1 cellular context compared by ENCODE assay signal in the genomic region with DNA sequence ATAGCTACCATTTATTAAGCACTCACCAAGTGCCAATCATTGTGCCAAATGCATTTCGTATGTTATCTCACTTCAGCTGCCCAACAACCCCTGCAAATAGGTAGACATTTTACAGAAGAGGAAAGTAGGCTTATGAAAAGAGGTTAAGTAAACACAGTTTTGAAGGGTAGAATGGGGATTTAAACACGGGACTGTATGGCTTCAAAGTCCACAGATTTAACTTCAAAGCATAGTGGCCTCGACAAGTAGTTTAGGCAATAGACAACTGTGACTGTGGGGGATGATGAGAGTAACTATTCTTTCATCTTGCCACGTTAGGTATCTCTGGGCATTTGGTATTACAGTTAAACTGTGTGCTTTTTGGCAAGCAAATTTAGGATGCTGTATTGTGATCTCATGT.
TF ChIP-seq lines count a peak whose summit lies in the region.

No MANE protein-coding gene starts in this region.

TF ChIP-seq in HepG2, 621 proteins besides CTCF, POLR2A, EP300 and RAD21 (continued from another document and continues in another):
- TF ChIP-seq, protein P1, sequence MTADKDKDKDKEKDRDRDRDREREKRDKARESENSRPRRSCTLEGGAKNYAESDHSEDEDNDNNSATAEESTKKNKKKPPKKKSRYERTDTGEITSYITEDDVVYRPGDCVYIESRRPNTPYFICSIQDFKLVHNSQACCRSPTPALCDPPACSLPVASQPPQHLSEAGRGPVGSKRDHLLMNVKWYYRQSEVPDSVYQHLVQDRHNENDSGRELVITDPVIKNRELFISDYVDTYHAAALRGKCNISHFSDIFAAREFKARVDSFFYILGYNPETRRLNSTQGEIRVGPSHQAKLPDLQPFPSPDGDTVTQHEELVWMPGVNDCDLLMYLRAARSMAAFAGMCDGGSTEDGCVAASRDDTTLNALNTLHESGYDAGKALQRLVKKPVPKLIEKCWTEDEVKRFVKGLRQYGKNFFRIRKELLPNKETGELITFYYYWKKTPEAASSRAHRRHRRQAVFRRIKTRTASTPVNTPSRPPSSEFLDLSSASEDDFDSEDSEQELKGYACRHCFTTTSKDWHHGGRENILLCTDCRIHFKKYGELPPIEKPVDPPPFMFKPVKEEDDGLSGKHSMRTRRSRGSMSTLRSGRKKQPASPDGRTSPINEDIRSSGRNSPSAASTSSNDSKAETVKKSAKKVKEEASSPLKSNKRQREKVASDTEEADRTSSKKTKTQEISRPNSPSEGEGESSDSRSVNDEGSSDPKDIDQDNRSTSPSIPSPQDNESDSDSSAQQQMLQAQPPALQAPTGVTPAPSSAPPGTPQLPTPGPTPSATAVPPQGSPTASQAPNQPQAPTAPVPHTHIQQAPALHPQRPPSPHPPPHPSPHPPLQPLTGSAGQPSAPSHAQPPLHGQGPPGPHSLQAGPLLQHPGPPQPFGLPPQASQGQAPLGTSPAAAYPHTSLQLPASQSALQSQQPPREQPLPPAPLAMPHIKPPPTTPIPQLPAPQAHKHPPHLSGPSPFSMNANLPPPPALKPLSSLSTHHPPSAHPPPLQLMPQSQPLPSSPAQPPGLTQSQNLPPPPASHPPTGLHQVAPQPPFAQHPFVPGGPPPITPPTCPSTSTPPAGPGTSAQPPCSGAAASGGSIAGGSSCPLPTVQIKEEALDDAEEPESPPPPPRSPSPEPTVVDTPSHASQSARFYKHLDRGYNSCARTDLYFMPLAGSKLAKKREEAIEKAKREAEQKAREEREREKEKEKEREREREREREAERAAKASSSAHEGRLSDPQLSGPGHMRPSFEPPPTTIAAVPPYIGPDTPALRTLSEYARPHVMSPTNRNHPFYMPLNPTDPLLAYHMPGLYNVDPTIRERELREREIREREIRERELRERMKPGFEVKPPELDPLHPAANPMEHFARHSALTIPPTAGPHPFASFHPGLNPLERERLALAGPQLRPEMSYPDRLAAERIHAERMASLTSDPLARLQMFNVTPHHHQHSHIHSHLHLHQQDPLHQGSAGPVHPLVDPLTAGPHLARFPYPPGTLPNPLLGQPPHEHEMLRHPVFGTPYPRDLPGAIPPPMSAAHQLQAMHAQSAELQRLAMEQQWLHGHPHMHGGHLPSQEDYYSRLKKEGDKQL (CRISPR knock-in tag; IDR thresholded peaks at IDR 0.05; ENCODE audit: low read depth) = peak; percentile 98
- TF ChIP-seq ZNF563 (CRISPR knock-in tag; IDR thresholded peaks at IDR 0.05) (no peak), TBX3 (IDR thresholded peaks at IDR 0.05; ENCODE audit: borderline replicate concordance) (peak; percentile 95), RCOR2 (CRISPR knock-in tag; IDR thresholded peaks at IDR 0.05) (peak; percentile 95), EHMT2 (IDR thresholded peaks at IDR 0.05; ENCODE audit: borderline replicate concordance, low read depth, low read length) (peak; percentile 72; the same call in 1 of the 2 replicates), KDM6A (CRISPR knock-in tag; IDR thresholded peaks at IDR 0.05; ENCODE audit: low read depth) (peak; percentile 96), ZMYM3 (CRISPR knock-in tag; IDR thresholded peaks at IDR 0.05) (peak; percentile 73; the same call in 1 of the 2 replicates), NR2F6 (IDR thresholded peaks at IDR 0.05) (peak; percentile 97), NR2F6 (CRISPR knock-in tag; IDR thresholded peaks at IDR 0.05) (peak; percentile 97), RORA (CRISPR knock-in tag; IDR thresholded peaks at IDR 0.05) (0 out of 2 replicates have a peak, but pooled peaks have one; percentile 27), ZNF615 (CRISPR knock-in tag; IDR thresholded peaks at IDR 0.05; ENCODE audit: borderline replicate concordance) (peak; percentile 62; the same call in 1 of the 2 replicates), HDAC2 (CRISPR knock-in tag; IDR thresholded peaks at IDR 0.05) (peak; percentile 96), GABPB1 (CRISPR knock-in tag; IDR thresholded peaks at IDR 0.05) (peak; percentile 33; the same call in 1 of the 2 replicates), SETDB1 (CRISPR knock-in tag; IDR thresholded peaks at IDR 0.05; ENCODE audit: borderline replicate concordance) (no peak), ZNF543 (CRISPR knock-in tag; IDR thresholded peaks at IDR 0.05) (0 out of 2 replicates have a peak, but pooled peaks have one; percentile 40), SMAD3 (CRISPR knock-in tag; IDR thresholded peaks at IDR 0.05) (peak; percentile 77), ZNF878 (CRISPR knock-in tag; IDR thresholded peaks at IDR 0.05) (peak; percentile 76; the same call in 1 of the 2 replicates), FOSL2 (CRISPR knock-in tag; IDR thresholded peaks at IDR 0.05) (peak; percentile 67), FOXC1 (CRISPR knock-in tag; IDR thresholded peaks at IDR 0.05; ENCODE audit: borderline replicate concordance) (no peak), ZBTB42 (CRISPR knock-in tag; IDR thresholded peaks at IDR 0.05) (no peak), ZNF205 (CRISPR knock-in tag; IDR thresholded peaks at IDR 0.05) (peak; percentile 53; the same call in 1 of the 2 replicates), TCF7L2 (IDR thresholded peaks at IDR 0.05; ENCODE audit: low read depth, low read length) (peak; percentile 98), MAFK (conservative IDR thresholded peaks at IDR 0.05 in 1 of 2, IDR thresholded peaks at IDR 0.05 in 1 of 2; ENCODE audit: low read length in 2 of 2) (no peak), ATRX (CRISPR knock-in tag; IDR thresholded peaks at IDR 0.05; ENCODE audit: borderline replicate concordance) (no peak), ZC3H13 (CRISPR knock-in tag; IDR thresholded peaks at IDR 0.05) (no peak), ZNF546 (CRISPR knock-in tag; conservative IDR thresholded peaks at IDR 0.05) (no peak)
- TF ChIP-seq, protein P2, sequence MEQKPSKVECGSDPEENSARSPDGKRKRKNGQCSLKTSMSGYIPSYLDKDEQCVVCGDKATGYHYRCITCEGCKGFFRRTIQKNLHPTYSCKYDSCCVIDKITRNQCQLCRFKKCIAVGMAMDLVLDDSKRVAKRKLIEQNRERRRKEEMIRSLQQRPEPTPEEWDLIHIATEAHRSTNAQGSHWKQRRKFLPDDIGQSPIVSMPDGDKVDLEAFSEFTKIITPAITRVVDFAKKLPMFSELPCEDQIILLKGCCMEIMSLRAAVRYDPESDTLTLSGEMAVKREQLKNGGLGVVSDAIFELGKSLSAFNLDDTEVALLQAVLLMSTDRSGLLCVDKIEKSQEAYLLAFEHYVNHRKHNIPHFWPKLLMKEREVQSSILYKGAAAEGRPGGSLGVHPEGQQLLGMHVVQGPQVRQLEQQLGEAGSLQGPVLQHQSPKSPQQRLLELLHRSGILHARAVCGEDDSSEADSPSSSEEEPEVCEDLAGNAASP (CRISPR knock-in tag; IDR thresholded peaks at IDR 0.05; ENCODE audit: borderline replicate concordance) = peak; percentile 79
- TF ChIP-seq, protein P3, sequence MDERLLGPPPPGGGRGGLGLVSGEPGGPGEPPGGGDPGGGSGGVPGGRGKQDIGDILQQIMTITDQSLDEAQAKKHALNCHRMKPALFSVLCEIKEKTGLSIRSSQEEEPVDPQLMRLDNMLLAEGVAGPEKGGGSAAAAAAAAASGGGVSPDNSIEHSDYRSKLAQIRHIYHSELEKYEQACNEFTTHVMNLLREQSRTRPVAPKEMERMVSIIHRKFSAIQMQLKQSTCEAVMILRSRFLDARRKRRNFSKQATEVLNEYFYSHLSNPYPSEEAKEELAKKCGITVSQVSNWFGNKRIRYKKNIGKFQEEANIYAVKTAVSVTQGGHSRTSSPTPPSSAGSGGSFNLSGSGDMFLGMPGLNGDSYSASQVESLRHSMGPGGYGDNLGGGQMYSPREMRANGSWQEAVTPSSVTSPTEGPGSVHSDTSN (CRISPR knock-in tag; IDR thresholded peaks at IDR 0.05) = peak; percentile 10; the same call in 1 of the 2 replicates
- TF ChIP-seq, protein P4, sequence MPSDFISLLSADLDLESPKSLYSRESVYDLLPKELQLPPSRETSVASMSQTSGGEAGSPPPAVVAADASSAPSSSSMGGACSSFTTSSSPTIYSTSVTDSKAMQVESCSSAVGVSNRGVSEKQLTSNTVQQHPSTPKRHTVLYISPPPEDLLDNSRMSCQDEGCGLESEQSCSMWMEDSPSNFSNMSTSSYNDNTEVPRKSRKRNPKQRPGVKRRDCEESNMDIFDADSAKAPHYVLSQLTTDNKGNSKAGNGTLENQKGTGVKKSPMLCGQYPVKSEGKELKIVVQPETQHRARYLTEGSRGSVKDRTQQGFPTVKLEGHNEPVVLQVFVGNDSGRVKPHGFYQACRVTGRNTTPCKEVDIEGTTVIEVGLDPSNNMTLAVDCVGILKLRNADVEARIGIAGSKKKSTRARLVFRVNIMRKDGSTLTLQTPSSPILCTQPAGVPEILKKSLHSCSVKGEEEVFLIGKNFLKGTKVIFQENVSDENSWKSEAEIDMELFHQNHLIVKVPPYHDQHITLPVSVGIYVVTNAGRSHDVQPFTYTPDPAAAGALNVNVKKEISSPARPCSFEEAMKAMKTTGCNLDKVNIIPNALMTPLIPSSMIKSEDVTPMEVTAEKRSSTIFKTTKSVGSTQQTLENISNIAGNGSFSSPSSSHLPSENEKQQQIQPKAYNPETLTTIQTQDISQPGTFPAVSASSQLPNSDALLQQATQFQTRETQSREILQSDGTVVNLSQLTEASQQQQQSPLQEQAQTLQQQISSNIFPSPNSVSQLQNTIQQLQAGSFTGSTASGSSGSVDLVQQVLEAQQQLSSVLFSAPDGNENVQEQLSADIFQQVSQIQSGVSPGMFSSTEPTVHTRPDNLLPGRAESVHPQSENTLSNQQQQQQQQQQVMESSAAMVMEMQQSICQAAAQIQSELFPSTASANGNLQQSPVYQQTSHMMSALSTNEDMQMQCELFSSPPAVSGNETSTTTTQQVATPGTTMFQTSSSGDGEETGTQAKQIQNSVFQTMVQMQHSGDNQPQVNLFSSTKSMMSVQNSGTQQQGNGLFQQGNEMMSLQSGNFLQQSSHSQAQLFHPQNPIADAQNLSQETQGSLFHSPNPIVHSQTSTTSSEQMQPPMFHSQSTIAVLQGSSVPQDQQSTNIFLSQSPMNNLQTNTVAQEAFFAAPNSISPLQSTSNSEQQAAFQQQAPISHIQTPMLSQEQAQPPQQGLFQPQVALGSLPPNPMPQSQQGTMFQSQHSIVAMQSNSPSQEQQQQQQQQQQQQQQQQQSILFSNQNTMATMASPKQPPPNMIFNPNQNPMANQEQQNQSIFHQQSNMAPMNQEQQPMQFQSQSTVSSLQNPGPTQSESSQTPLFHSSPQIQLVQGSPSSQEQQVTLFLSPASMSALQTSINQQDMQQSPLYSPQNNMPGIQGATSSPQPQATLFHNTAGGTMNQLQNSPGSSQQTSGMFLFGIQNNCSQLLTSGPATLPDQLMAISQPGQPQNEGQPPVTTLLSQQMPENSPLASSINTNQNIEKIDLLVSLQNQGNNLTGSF (CRISPR knock-in tag; IDR thresholded peaks at IDR 0.05) = no peak
- TF ChIP-seq, protein P5, sequence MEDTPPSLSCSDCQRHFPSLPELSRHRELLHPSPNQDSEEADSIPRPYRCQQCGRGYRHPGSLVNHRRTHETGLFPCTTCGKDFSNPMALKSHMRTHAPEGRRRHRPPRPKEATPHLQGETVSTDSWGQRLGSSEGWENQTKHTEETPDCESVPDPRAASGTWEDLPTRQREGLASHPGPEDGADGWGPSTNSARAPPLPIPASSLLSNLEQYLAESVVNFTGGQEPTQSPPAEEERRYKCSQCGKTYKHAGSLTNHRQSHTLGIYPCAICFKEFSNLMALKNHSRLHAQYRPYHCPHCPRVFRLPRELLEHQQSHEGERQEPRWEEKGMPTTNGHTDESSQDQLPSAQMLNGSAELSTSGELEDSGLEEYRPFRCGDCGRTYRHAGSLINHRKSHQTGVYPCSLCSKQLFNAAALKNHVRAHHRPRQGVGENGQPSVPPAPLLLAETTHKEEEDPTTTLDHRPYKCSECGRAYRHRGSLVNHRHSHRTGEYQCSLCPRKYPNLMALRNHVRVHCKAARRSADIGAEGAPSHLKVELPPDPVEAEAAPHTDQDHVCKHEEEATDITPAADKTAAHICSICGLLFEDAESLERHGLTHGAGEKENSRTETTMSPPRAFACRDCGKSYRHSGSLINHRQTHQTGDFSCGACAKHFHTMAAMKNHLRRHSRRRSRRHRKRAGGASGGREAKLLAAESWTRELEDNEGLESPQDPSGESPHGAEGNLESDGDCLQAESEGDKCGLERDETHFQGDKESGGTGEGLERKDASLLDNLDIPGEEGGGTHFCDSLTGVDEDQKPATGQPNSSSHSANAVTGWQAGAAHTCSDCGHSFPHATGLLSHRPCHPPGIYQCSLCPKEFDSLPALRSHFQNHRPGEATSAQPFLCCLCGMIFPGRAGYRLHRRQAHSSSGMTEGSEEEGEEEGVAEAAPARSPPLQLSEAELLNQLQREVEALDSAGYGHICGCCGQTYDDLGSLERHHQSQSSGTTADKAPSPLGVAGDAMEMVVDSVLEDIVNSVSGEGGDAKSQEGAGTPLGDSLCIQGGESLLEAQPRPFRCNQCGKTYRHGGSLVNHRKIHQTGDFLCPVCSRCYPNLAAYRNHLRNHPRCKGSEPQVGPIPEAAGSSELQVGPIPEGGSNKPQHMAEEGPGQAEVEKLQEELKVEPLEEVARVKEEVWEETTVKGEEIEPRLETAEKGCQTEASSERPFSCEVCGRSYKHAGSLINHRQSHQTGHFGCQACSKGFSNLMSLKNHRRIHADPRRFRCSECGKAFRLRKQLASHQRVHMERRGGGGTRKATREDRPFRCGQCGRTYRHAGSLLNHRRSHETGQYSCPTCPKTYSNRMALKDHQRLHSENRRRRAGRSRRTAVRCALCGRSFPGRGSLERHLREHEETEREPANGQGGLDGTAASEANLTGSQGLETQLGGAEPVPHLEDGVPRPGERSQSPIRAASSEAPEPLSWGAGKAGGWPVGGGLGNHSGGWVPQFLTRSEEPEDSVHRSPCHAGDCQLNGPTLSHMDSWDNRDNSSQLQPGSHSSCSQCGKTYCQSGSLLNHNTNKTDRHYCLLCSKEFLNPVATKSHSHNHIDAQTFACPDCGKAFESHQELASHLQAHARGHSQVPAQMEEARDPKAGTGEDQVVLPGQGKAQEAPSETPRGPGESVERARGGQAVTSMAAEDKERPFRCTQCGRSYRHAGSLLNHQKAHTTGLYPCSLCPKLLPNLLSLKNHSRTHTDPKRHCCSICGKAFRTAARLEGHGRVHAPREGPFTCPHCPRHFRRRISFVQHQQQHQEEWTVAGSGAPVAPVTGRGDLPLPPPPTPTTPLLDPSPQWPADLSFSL (CRISPR knock-in tag; IDR thresholded peaks at IDR 0.05) = peak; percentile 61; the same call in 1 of the 2 replicates
- TF ChIP-seq, protein P6, sequence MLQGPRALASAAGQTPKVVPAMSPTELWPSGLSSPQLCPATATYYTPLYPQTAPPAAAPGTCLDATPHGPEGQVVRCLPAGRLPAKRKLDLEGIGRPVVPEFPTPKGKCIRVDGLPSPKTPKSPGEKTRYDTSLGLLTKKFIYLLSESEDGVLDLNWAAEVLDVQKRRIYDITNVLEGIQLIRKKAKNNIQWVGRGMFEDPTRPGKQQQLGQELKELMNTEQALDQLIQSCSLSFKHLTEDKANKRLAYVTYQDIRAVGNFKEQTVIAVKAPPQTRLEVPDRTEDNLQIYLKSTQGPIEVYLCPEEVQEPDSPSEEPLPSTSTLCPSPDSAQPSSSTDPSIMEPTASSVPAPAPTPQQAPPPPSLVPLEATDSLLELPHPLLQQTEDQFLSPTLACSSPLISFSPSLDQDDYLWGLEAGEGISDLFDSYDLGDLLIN (CRISPR knock-in tag; IDR thresholded peaks at IDR 0.05; ENCODE audit: borderline replicate concordance) = no peak
- TF ChIP-seq, protein P7, sequence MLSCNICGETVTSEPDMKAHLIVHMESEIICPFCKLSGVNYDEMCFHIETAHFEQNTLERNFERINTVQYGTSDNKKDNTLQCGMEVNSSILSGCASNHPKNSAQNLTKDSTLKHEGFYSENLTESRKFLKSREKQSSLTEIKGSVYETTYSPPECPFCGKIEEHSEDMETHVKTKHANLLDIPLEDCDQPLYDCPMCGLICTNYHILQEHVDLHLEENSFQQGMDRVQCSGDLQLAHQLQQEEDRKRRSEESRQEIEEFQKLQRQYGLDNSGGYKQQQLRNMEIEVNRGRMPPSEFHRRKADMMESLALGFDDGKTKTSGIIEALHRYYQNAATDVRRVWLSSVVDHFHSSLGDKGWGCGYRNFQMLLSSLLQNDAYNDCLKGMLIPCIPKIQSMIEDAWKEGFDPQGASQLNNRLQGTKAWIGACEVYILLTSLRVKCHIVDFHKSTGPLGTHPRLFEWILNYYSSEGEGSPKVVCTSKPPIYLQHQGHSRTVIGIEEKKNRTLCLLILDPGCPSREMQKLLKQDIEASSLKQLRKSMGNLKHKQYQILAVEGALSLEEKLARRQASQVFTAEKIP (CRISPR knock-in tag; IDR thresholded peaks at IDR 0.05; ENCODE audit: borderline replicate concordance) = no peak
